1 cellular context compared by ENCODE assay signal in the genomic region with DNA sequence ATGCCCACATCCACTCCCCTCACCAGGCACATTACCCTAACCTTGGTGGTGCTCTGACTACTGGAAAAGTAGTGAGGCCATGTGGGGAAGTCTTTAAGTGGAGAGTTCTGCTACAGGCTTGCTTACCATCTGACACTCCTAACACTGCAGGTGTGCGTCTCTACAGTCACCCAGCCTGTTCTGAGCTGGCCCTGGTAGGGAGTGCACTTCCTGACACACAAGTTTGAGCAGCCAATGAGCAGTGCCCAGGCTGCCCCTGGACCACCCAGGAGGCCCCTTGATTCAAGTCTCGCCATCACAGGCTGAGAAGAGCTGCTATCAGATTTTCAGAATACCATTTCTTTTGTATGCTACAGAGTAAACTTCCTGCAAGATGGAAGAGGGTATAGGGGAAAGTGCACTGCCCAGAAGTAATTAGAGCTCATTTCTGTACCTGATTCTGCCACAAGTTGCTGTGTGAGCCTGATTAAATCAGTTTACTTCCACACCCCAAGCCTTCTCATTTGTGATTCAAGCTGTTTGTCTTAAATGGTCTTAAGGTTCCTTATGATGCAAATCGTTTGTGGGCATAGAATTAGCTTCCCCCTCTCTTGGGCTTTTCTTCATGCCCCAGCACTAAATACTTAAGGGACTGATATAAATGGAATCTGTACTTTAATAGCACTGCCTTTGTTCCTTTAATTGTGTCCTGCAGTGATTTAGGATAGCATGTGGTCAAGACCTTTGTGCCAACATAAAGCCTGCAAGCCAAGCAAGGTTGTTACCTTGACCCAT.
TF ChIP-seq lines count a peak whose summit lies in the region.

No MANE protein-coding gene starts in this region.

TF ChIP-seq in GM23338, 12 proteins besides CTCF, POLR2A, EP300 and RAD21 (continued from another document):
- TF ChIP-seq, protein P1, sequence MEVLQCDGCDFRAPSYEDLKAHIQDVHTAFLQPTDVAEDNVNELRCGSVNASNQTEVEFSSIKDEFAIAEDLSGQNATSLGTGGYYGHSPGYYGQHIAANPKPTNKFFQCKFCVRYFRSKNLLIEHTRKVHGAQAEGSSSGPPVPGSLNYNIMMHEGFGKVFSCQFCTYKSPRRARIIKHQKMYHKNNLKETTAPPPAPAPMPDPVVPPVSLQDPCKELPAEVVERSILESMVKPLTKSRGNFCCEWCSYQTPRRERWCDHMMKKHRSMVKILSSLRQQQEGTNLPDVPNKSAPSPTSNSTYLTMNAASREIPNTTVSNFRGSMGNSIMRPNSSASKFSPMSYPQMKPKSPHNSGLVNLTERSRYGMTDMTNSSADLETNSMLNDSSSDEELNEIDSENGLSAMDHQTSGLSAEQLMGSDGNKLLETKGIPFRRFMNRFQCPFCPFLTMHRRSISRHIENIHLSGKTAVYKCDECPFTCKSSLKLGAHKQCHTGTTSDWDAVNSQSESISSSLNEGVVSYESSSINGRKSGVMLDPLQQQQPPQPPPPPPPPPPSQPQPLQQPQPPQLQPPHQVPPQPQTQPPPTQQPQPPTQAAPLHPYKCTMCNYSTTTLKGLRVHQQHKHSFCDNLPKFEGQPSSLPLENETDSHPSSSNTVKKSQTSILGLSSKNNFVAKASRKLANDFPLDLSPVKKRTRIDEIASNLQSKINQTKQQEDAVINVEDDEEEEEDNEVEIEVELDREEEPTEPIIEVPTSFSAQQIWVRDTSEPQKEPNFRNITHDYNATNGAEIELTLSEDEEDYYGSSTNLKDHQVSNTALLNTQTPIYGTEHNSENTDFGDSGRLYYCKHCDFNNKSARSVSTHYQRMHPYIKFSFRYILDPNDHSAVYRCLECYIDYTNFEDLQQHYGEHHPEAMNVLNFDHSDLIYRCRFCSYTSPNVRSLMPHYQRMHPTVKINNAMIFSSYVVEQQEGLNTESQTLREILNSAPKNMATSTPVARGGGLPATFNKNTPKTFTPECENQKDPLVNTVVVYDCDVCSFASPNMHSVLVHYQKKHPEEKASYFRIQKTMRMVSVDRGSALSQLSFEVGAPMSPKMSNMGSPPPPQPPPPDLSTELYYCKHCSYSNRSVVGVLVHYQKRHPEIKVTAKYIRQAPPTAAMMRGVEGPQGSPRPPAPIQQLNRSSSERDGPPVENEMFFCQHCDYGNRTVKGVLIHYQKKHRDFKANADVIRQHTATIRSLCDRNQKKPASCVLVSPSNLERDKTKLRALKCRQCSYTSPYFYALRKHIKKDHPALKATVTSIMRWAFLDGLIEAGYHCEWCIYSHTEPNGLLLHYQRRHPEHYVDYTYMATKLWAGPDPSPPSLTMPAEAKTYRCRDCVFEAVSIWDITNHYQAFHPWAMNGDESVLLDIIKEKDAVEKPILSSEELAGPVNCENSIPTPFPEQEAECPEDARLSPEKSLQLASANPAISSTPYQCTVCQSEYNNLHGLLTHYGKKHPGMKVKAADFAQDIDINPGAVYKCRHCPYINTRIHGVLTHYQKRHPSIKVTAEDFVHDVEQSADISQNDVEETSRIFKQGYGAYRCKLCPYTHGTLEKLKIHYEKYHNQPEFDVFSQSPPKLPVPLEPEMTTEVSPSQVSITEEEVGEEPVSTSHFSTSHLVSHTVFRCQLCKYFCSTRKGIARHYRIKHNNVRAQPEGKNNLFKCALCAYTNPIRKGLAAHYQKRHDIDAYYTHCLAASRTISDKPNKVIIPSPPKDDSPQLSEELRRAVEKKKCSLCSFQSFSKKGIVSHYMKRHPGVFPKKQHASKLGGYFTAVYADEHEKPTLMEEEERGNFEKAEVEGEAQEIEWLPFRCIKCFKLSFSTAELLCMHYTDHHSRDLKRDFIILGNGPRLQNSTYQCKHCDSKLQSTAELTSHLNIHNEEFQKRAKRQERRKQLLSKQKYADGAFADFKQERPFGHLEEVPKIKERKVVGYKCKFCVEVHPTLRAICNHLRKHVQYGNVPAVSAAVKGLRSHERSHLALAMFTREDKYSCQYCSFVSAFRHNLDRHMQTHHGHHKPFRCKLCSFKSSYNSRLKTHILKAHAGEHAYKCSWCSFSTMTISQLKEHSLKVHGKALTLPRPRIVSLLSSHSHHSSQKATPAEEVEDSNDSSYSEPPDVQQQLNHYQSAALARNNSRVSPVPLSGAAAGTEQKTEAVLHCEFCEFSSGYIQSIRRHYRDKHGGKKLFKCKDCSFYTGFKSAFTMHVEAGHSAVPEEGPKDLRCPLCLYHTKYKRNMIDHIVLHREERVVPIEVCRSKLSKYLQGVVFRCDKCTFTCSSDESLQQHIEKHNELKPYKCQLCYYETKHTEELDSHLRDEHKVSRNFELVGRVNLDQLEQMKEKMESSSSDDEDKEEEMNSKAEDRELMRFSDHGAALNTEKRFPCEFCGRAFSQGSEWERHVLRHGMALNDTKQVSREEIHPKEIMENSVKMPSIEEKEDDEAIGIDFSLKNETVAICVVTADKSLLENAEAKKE (CRISPR knock-in tag; IDR thresholded peaks at IDR 0.05): no peak
